In genomic region chr2:157777425-157777824, GRCh38 we compare ENCODE assay signal across 8 cellular contexts.
DNase-seq lines count a peak whose midpoint lies in the region; ATAC-seq and TF ChIP-seq lines count a peak whose summit lies in the region.

No MANE protein-coding gene starts in this region.

- CTCF ChIA-PET in AG04450 (lab: Charles Lee) = interaction anchor here (0.8 to 6.4 kb wide), 9 partner anchors 10 to 247 kb away, joined by 3 to 41 read pairs (median 6); partner anchors contain the start of gene ACVR1

- no peak overlapping the region for H3K27ac ChIP-seq in AG04450 (ENCODE audit: low read depth, low read length)
- H3K27ac ChIP-seq in gastroesophageal sphincter = no peak overlapping the region

- TF ChIP-seq EP300 in gastroesophageal sphincter (IDR thresholded peaks at IDR 0.05) = no peak

- ATAC-seq in gastroesophageal sphincter (no peak), GM21825 (IDR thresholded peaks at IDR 0.05; ENCODE audit: unreplicated experiment) (no peak)

- peak; percentile 33 for DNase-seq in AG04450 (ENCODE audit: low read depth, low spot score)
- peak; percentile 48 for DNase-seq in NCI-H82 (lab: John Stamatoyannopoulos, UW)
- DNase-seq in activated effector memory CD4-positive, alpha-beta T cell treated with Interleukin-2 at 50 U/mL for 16 hours = peak; percentile 11
- DNase-seq in stimulated activated CD4-positive, alpha-beta T cell treated with anti-CD3 and anti-CD28 coated beads, Interleukin-12 subunit alpha, Interleukin-12 subunit beta, amount 100 ng/mL, for 24 hours (ENCODE audit: low read depth in 2 of 2) = peak; percentile 14 to 28
- DNase-seq in NCI-H1436 (lab: John Stamatoyannopoulos, UW) = no peak

- POLR2A ChIA-PET in AG04450 (lab: Yijun Ruan, JAX) = no interaction called here

- no peaks in the 10 kb centered on the region for H3K27me3 ChIP-seq in AG04450 (ENCODE audit: control insufficient read depth, insufficient read depth, low read length)
- no peaks in the 10 kb centered on the region for H3K27me3 ChIP-seq in gastroesophageal sphincter

- H3K9me3 ChIP-seq in AG04450 (ENCODE audit: control insufficient read depth, insufficient read depth, low read length) (no peaks in the 10 kb centered on the region), gastroesophageal sphincter (no peaks in the 10 kb centered on the region)

- TF ChIP-seq CTCF in AG04450 (IDR thresholded peaks at IDR 0.05; ENCODE audit: low read depth, low read length) (peak; percentile 74), GM12872 (IDR thresholded peaks at IDR 0.05; ENCODE audit: insufficient read depth, low read depth, low read length) (peak; percentile 49), gastroesophageal sphincter (IDR thresholded peaks at IDR 0.05) (peak; percentile 56 to 74 (median 69))

- TF ChIP-seq POLR2A in gastroesophageal sphincter (IDR thresholded peaks at IDR 0.05) = no peak

- 62 to 67% methylated on average over 4 of the region's 4 CpGs for WGBS in gastroesophageal sphincter (ENCODE audit: low coverage in 1 of 2), 2 donors

- H3K36me3 ChIP-seq in gastroesophageal sphincter = peaks cover 0 to 64% of the 10 kb centered on the region in 2 donors

- H3K4me1 ChIP-seq in gastroesophageal sphincter = peaks cover 0 to 10% (median 0%) of the 10 kb centered on the region in 3 donors

- H3K4me3 ChIP-seq in AG04450 (ENCODE audit: low read depth, low read length) = no peak overlapping the region
- H3K4me3 ChIP-seq in gastroesophageal sphincter = no peak overlapping the region
